Comparison of ENCODE assay signal across 10 cellular contexts in genomic region chr16:54287018-54287757, GRCh38. TPM values are rescaled to one million over a fixed set of nuclear protein-coding genes. Genes with fewer than 3 reads are reported as not detected.
DNase-seq lines count a peak whose midpoint lies in the region; ATAC-seq, FAIRE-seq and TF ChIP-seq lines count a peak whose summit lies in the region.
"Had no signal": no experiment of that assay in that cellular context is flagged by ENCODE, and none has a peak within 500 bp of the region (broad histone marks: within the 10 kb centered on the region; RNA-seq: fewer than 3 reads in every experiment).

No MANE protein-coding gene starts in this region.

- DNase-seq in NOMO-1 (lab: John Stamatoyannopoulos, UW; ENCODE audit: unreplicated experiment in 2 of 2), result peak; percentile 44 to 48
- DNase-seq in NOMO-1 treated with dmso at 0.1 percent for 144 hours (lab: John Stamatoyannopoulos, UW; ENCODE audit: unreplicated experiment), result no peak
- DNase-seq in WTC11 (ENCODE audit: low spot score), result no peak
- DNase-seq in left colon, result no peak
- DNase-seq in frontal cortex (ENCODE audit: low spot score in 2 of 2), result no peak
- DNase-seq: activated naive CD4-positive, alpha-beta T cell had no signal

- TF ChIP-seq CTCF in WTC11 (IDR thresholded peaks at IDR 0.05), result no peak

- H3K4me3 ChIP-seq in iPS-18a (ENCODE audit: low read length) (peak overlapping the region; percentile 91), stomach smooth muscle (ENCODE audit: low read length in 2 of 2) (peak overlapping the region; percentile 46 to 75)

- ATAC-seq in WTC11 (peak; percentile 22), HG03108 (IDR thresholded peaks at IDR 0.05; ENCODE audit: unreplicated experiment) (no peak), left colon (no peak)

- H3K27me3 ChIP-seq in iPS-18a (ENCODE audit: control insufficient read depth, insufficient read depth, low read length), result peaks cover 85% of the 10 kb centered on the region
- peaks cover 63 to 90% of the 10 kb centered on the region in 2 donors for H3K27me3 ChIP-seq in stomach smooth muscle (ENCODE audit: control insufficient read depth in 1 of 2, insufficient read depth in 2 of 2, low read length in 2 of 2)

- H3K4me1 Mint-ChIP-seq in WTC11, result peaks cover 51% of the 10 kb centered on the region

- POLR2A ChIA-PET in WTC11 (lab: Charles Lee), result interaction anchor here (0.9 to 1.0 kb wide), 2 partner anchors 642 to 649 kb away, joined by 3 read pairs; no protein-coding TSS in a partner anchor

- H3K27ac Mint-ChIP-seq in WTC11, result no peak overlapping the region

- H3K36me3 ChIP-seq in iPS-18a (ENCODE audit: control insufficient read depth, low read depth, low read length) (no peaks in the 10 kb centered on the region), stomach smooth muscle (ENCODE audit: control insufficient read depth in 2 of 2, insufficient read depth in 2 of 2, low read length in 2 of 2) (no peaks in the 10 kb centered on the region)
- H3K36me3 ChIP-seq: neutrophil had no signal

- H3K9me3 ChIP-seq in iPS-18a (ENCODE audit: control insufficient read depth, low read depth, low read length) (no peaks in the 10 kb centered on the region), stomach smooth muscle (ENCODE audit: control insufficient read depth in 2 of 2, low read length in 2 of 2) (no peaks in the 10 kb centered on the region)
- H3K9me3 ChIP-seq: neutrophil had no signal

- H3K4me3 Mint-ChIP-seq in WTC11, result peak overlapping the region; percentile 77

- H3K27ac ChIP-seq in iPS-18a (ENCODE audit: low read length), result no peak overlapping the region
- no peak overlapping the region for H3K27ac ChIP-seq in stomach smooth muscle (ENCODE audit: low read length)
- H3K27ac ChIP-seq: neutrophil had no signal

- H3K9me3 Mint-ChIP-seq in WTC11, result no peaks in the 10 kb centered on the region

- H3K9ac ChIP-seq in iPS-18a (ENCODE audit: low read length) (peak overlapping the region; percentile 26), stomach smooth muscle (ENCODE audit: low read length in 2 of 2) (no peak overlapping the region)

- H3K36me3 Mint-ChIP-seq in WTC11, result no peaks in the 10 kb centered on the region

- intact Hi-C loops in left colon (cut with DNase I, micrococcal nuclease), result no loop called here

- CTCF ChIA-PET in WTC11 (lab: Charles Lee), result interaction anchor here (0.6 to 2.4 kb wide), 9 partner anchors 61 to 784 kb away, joined by 3 to 6 read pairs (median 3); partner anchors contain the start of gene IRX5

- H3K4me1 ChIP-seq in iPS-18a (ENCODE audit: control insufficient read depth, low read depth, low read length), result peaks cover 28% of the 10 kb centered on the region
- peaks cover 46% of the 10 kb centered on the region for H3K4me1 ChIP-seq in stomach smooth muscle (ENCODE audit: control insufficient read depth, insufficient read depth, low read length)

- peaks cover 93% of the 10 kb centered on the region for H3K27me3 Mint-ChIP-seq in WTC11 (ENCODE audit: low read depth)

- FAIRE-seq in frontal cortex (lab: Jason Lieb, UNC), result no peak

TF ChIP-seq in WTC11, 78 proteins besides CTCF, POLR2A, EP300 and RAD21:
- TF ChIP-seq ZNF281 (CRISPR knock-in tag; IDR thresholded peaks at IDR 0.05), result peak; percentile 35; the same call in 1 of the 2 replicates
- no peak for TF ChIP-seq USF2 (CRISPR knock-in tag; IDR thresholded peaks at IDR 0.05)
- TF ChIP-seq, protein P1, sequence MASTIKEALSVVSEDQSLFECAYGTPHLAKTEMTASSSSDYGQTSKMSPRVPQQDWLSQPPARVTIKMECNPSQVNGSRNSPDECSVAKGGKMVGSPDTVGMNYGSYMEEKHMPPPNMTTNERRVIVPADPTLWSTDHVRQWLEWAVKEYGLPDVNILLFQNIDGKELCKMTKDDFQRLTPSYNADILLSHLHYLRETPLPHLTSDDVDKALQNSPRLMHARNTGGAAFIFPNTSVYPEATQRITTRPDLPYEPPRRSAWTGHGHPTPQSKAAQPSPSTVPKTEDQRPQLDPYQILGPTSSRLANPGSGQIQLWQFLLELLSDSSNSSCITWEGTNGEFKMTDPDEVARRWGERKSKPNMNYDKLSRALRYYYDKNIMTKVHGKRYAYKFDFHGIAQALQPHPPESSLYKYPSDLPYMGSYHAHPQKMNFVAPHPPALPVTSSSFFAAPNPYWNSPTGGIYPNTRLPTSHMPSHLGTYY (CRISPR knock-in tag; IDR thresholded peaks at IDR 0.05), result no peak
- TF ChIP-seq HMGA2 (CRISPR knock-in tag; IDR thresholded peaks at IDR 0.05), result no peak
- TF ChIP-seq GTF2I (CRISPR knock-in tag; conservative IDR thresholded peaks at IDR 0.05), result no peak
- no peak for TF ChIP-seq ZNF263 (CRISPR knock-in tag; IDR thresholded peaks at IDR 0.05; ENCODE audit: low read depth)
- TF ChIP-seq ZNF423 (CRISPR knock-in tag; IDR thresholded peaks at IDR 0.05), result peak; percentile 15; the same call in 1 of the 2 replicates
- no peak for TF ChIP-seq ZNF232 (CRISPR knock-in tag; IDR thresholded peaks at IDR 0.05)
- TF ChIP-seq, protein P2, sequence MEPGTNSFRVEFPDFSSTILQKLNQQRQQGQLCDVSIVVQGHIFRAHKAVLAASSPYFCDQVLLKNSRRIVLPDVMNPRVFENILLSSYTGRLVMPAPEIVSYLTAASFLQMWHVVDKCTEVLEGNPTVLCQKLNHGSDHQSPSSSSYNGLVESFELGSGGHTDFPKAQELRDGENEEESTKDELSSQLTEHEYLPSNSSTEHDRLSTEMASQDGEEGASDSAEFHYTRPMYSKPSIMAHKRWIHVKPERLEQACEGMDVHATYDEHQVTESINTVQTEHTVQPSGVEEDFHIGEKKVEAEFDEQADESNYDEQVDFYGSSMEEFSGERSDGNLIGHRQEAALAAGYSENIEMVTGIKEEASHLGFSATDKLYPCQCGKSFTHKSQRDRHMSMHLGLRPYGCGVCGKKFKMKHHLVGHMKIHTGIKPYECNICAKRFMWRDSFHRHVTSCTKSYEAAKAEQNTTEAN (CRISPR knock-in tag; IDR thresholded peaks at IDR 0.05), result no peak
- no peak for TF ChIP-seq SOX15 (CRISPR knock-in tag; IDR thresholded peaks at IDR 0.05)
- TF ChIP-seq FOXP1 (CRISPR knock-in tag; IDR thresholded peaks at IDR 0.05; ENCODE audit: borderline replicate concordance), result no peak
- TF ChIP-seq, protein P3, sequence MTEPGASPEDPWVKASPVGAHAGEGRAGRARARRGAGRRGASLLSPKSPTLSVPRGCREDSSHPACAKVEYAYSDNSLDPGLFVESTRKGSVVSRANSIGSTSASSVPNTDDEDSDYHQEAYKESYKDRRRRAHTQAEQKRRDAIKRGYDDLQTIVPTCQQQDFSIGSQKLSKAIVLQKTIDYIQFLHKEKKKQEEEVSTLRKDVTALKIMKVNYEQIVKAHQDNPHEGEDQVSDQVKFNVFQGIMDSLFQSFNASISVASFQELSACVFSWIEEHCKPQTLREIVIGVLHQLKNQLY (CRISPR knock-in tag; IDR thresholded peaks at IDR 0.05), result no peak
- no peak for TF ChIP-seq NFE2L1 (CRISPR knock-in tag; IDR thresholded peaks at IDR 0.05)
- TF ChIP-seq CBFB (CRISPR knock-in tag; IDR thresholded peaks at IDR 0.05; ENCODE audit: low read depth), result no peak
- no peak for TF ChIP-seq USF1 (CRISPR knock-in tag; IDR thresholded peaks at IDR 0.05)
- TF ChIP-seq SMAD4 (CRISPR knock-in tag; IDR thresholded peaks at IDR 0.05), result no peak
- no peak for TF ChIP-seq FOXK1 (CRISPR knock-in tag; IDR thresholded peaks at IDR 0.05)
- TF ChIP-seq ZMAT4 (CRISPR knock-in tag; IDR thresholded peaks at IDR 0.05), result no peak
TF ChIP-seq in WTC11: peak in this region for 2.

RNA-seq across cellular contexts. Expression of gene IRX3, which starts 0.6 kb away (rescaled TPM):
- total RNA-seq in WTC11 (2021) (1.1 to 2.2 TPM (median 1.6 TPM) in 3 replicates), left colon (under 1 TPM; 0.20 to 0.31 TPM), frontal cortex (under 0.01 TPM)

Comparison
In these comparisons a context has a peak if more than half of its experiments do, and no peak if none do; other contexts are left out.
1. DNase-seq: peak in NOMO-1 (2 of 2); none in NOMO-1 treated with dmso at 0.1 percent for 144 hours (single experiment), WTC11 (single experiment), left colon (0 of 2) and frontal cortex (0 of 2).